17 cellular contexts compared by ENCODE assay signal in genomic region chr10:124217906-124218769, GRCh38.
DNase-seq lines count a peak whose midpoint lies in the region; ATAC-seq and TF ChIP-seq lines count a peak whose summit lies in the region.
"Had no signal": no experiment of that assay in that cellular context is flagged by ENCODE, and none has a peak within 500 bp of the region (broad histone marks: within the 10 kb centered on the region; RNA-seq: fewer than 3 reads in every experiment).

No MANE protein-coding gene starts in this region.

- no peaks in the 10 kb centered on the region for H3K9me3 ChIP-seq in right cardiac atrium (ENCODE audit: control insufficient read depth, low read length)
- H3K9me3 ChIP-seq: breast epithelium, heart right ventricle, left lung, transverse colon had no signal

- ATAC-seq in GM21526 (IDR thresholded peaks at IDR 0.05; ENCODE audit: low FRiP score, unreplicated experiment) (no peak), GM18517 (IDR thresholded peaks at IDR 0.05; ENCODE audit: unreplicated experiment) (no peak), right cardiac atrium (no peak)
- ATAC-seq: activated CD8-positive, alpha-beta T cell treated with anti-CD3 and anti-CD28 coated beads, Interleukin-2, amount 10 ng/mL, durations not matched to agents 7 days and 5 days; heart right ventricle; K562; left lung; stimulated activated effector memory CD8-positive, alpha-beta T cell treated with anti-CD3 and anti-CD28 coated beads, Interleukin-12 subunit alpha, Interleukin-12 subunit beta, amount 100 ng/mL, for 72 hours had no signal

- H3K56ac ChIP-seq in mesendoderm (ENCODE audit: low read length): no peak overlapping the region

- no peak overlapping the region for H2BK120ac ChIP-seq in mesendoderm (ENCODE audit: low read depth, low read length)

- no CpG with 5 or more reads among the region's 11 CpGs for WGBS in mesendoderm (ENCODE audit: extremely low coverage, insufficient coverage, low lambda C conversion rate)
- WGBS in right cardiac atrium: 88% methylated on average over 11 of the region's 11 CpGs

- H3K27ac ChIP-seq in mesendoderm (ENCODE audit: low read depth, low read length): no peak overlapping the region
- H3K27ac ChIP-seq in right cardiac atrium (ENCODE audit: low read length): no peak overlapping the region
- H3K27ac ChIP-seq: breast epithelium, heart right ventricle, left lung, parathyroid adenoma, transverse colon had no signal

- H3K4me1 ChIP-seq in mesendoderm (ENCODE audit: control insufficient read depth, low read depth, low read length): no peaks in the 10 kb centered on the region
- peaks cover 2% of the 10 kb centered on the region for H3K4me1 ChIP-seq in right cardiac atrium (ENCODE audit: control insufficient read depth, insufficient read depth, low read length)
- H3K4me1 ChIP-seq: breast epithelium, parathyroid adenoma had no signal

- no peak overlapping the region for H3K9ac ChIP-seq in mesendoderm (ENCODE audit: low read length)
- H3K9ac ChIP-seq: parathyroid adenoma had no signal

- no peaks in the 10 kb centered on the region for H3K79me1 ChIP-seq in mesendoderm (ENCODE audit: low read length)

- TF ChIP-seq CTCF in choroid plexus epithelial cell (conservative IDR thresholded peaks at IDR 0.05; ENCODE audit: low read depth, low read length): peak; percentile 2

- no peak overlapping the region for H3K18ac ChIP-seq in mesendoderm (ENCODE audit: low read length)

- no peak overlapping the region for H3K23ac ChIP-seq in mesendoderm (ENCODE audit: low read length)

- H3K4me2 ChIP-seq in mesendoderm (ENCODE audit: low read length): no peak overlapping the region

- no peaks in the 10 kb centered on the region for H3K36me3 ChIP-seq in mesendoderm (ENCODE audit: control insufficient read depth, insufficient read depth, low read length)
- H3K36me3 ChIP-seq: breast epithelium, heart right ventricle, left lung, transverse colon had no signal

- H3K79me2 ChIP-seq in mesendoderm (ENCODE audit: control insufficient read depth, insufficient read depth, low read length): no peaks in the 10 kb centered on the region
- H3K79me2 ChIP-seq: parathyroid adenoma had no signal

- H3K27me3 ChIP-seq in mesendoderm (ENCODE audit: insufficient read depth, low read length, poor library complexity): no peaks in the 10 kb centered on the region
- H3K27me3 ChIP-seq in right cardiac atrium (ENCODE audit: control insufficient read depth, insufficient read depth): no peaks in the 10 kb centered on the region
- H3K27me3 ChIP-seq: breast epithelium, transverse colon had no signal

- H2AK5ac ChIP-seq in mesendoderm (ENCODE audit: low read length): no peak overlapping the region

- H3K4ac ChIP-seq in mesendoderm (ENCODE audit: low read depth, low read length): no peak overlapping the region

- H2BK15ac ChIP-seq in mesendoderm (replicated peaks; ENCODE audit: low read depth): no peak overlapping the region

- intact Hi-C loops in right cardiac atrium (cut with DNase I): no loop called here

- H3K4me3 ChIP-seq in choroid plexus epithelial cell (ENCODE audit: low read depth, low read length) (no peak overlapping the region), mesendoderm (ENCODE audit: low read length) (no peak overlapping the region), right cardiac atrium (ENCODE audit: low read length) (no peak overlapping the region)
- H3K4me3 ChIP-seq: breast epithelium, heart right ventricle, K562, left lung, transverse colon had no signal

- H4K8ac ChIP-seq in mesendoderm (ENCODE audit: low read depth, low read length): no peak overlapping the region

- H2BK5ac ChIP-seq in mesendoderm (ENCODE audit: low read length): no peak overlapping the region

- peak; percentile 53 for DNase-seq in ELF-1 (ENCODE audit: low read depth, low spot score)
- DNase-seq in NCI-H146 (lab: John Stamatoyannopoulos, UW): peak; percentile 38
- no peak for DNase-seq in choroid plexus epithelial cell (ENCODE audit: low read depth)
- peak; percentile 45 for DNase-seq in mesendoderm
- DNase-seq in activated CD4-positive, alpha-beta T cell treated with anti-CD3 and anti-CD28 coated beads, Interleukin-2, amount 50 U/mL, for 4 hours: no peak
- DNase-seq in right cardiac atrium: no peak
- DNase-seq: activated CD8-positive, alpha-beta T cell treated with anti-CD3 and anti-CD28 coated beads, Interleukin-2, amount 10 ng/mL, durations not matched to agents 7 days and 5 days; heart right ventricle; left lung; NCI-H1105 treated with DMSO at 0.1 percent for 48 hours; transverse colon had no signal

- no peak overlapping the region for H4K5ac ChIP-seq in mesendoderm (ENCODE audit: low read length)

Comparison
In these comparisons a context has a peak if more than half of its experiments do, and no peak if none do; other contexts are left out.
1. DNase-seq: peak in ELF-1 (single experiment), NCI-H146 (single experiment) and mesendoderm (single experiment); none in choroid plexus epithelial cell (single experiment), activated CD4-positive, alpha-beta T cell treated with anti-CD3 and anti-CD28 coated beads, Interleukin-2, amount 50 U/mL, for 4 hours (0 of 2) and right cardiac atrium (0 of 3).